10 cellular contexts compared by ENCODE assay signal in genomic region chr10:103612462-103613365, GRCh38.
DNase-seq lines count a peak whose midpoint lies in the region; ATAC-seq and TF ChIP-seq lines count a peak whose summit lies in the region.
"Had no signal": no experiment of that assay in that cellular context is flagged by ENCODE, and none has a peak within 500 bp of the region (broad histone marks: within the 10 kb centered on the region; RNA-seq: fewer than 3 reads in every experiment).

No MANE protein-coding gene starts in this region.

- H3K4me1 ChIP-seq in heart left ventricle (peaks cover 8 to 70% (median 36%) of the 10 kb centered on the region in 12 donors), right atrium auricular region (peaks cover 0 to 36% of the 10 kb centered on the region in 2 donors), mesenchymal stem cell (ENCODE audit: control insufficient read depth, insufficient read depth, low read depth, low read length) (peaks cover 12% of the 10 kb centered on the region)
- H3K4me1 ChIP-seq: A549 had no signal

- no peak overlapping the region for H3K27ac ChIP-seq in heart left ventricle
- H3K27ac ChIP-seq in right atrium auricular region: no peak overlapping the region
- H3K27ac ChIP-seq in mesenchymal stem cell (ENCODE audit: low read length, poor library complexity, severe bottlenecking): no peak overlapping the region
- H3K27ac ChIP-seq: A549 had no signal

- no peak overlapping the region for H3K18ac ChIP-seq in mesenchymal stem cell (ENCODE audit: low read depth in 1 of 2, low read length in 2 of 2)

- H4K91ac ChIP-seq in mesenchymal stem cell (ENCODE audit: low read length): no peak overlapping the region

- H3K9me3 ChIP-seq in heart left ventricle: no peaks in the 10 kb centered on the region
- no peaks in the 10 kb centered on the region for H3K9me3 ChIP-seq in right atrium auricular region
- H3K9me3 ChIP-seq in mesenchymal stem cell (ENCODE audit: control insufficient read depth, low read length): no peaks in the 10 kb centered on the region
- H3K9me3 ChIP-seq: A549 had no signal

- H2AFZ ChIP-seq in mesenchymal stem cell (ENCODE audit: low read depth, low read length): no peak overlapping the region

- no peak for TF ChIP-seq POLR2A in heart left ventricle (IDR thresholded peaks at IDR 0.05)

- H2BK15ac ChIP-seq in mesenchymal stem cell (ENCODE audit: low read depth, poor library complexity, severe bottlenecking): peak overlapping the region; percentile 37

- H3K36me3 ChIP-seq in heart left ventricle (peaks cover 0 to 54% (median 32%) of the 10 kb centered on the region in 9 donors), right atrium auricular region (peaks cover 29% of the 10 kb centered on the region), mesenchymal stem cell (ENCODE audit: control insufficient read depth in 1 of 2, insufficient read depth in 2 of 2, low read depth in 1 of 2, low read length in 2 of 2) (peaks cover 14 to 65% of the 10 kb centered on the region in 2 experiments)

- peak overlapping the region; percentile 24 for H4K8ac ChIP-seq in mesenchymal stem cell (ENCODE audit: low read length)

- 82 to 92% (median 89%) methylated on average over 10 to 17 of the region's 17 CpGs for WGBS in heart left ventricle, 4 donors
- 85% methylated on average over 17 of the region's 17 CpGs for WGBS in mesenchymal stem cell

- no peak overlapping the region for H3K23ac ChIP-seq in mesenchymal stem cell (ENCODE audit: low read length in 2 of 2)

- no peak overlapping the region for H3K4me2 ChIP-seq in mesenchymal stem cell (ENCODE audit: low read length, poor library complexity, severe bottlenecking)
- H3K4me2 ChIP-seq: A549 had no signal

- no peak overlapping the region for H2AK5ac ChIP-seq in mesenchymal stem cell (ENCODE audit: low read length, severe bottlenecking)

- H3K9ac ChIP-seq in mesenchymal stem cell (ENCODE audit: low read length): peak overlapping the region; percentile 58

- no peak overlapping the region for H2BK120ac ChIP-seq in mesenchymal stem cell (ENCODE audit: low read depth, low read length)

- H3K79me1 ChIP-seq in mesenchymal stem cell (replicated peaks; ENCODE audit: low read length, poor library complexity, severe bottlenecking): no peaks in the 10 kb centered on the region

- H2BK5ac ChIP-seq in mesenchymal stem cell (ENCODE audit: low read depth, low read length, poor library complexity, severe bottlenecking): no peak overlapping the region

- peak in 3 of 4 donors; percentile 46 to 56 (median 49) for ATAC-seq in heart left ventricle
- no peak for ATAC-seq in GM18511 (IDR thresholded peaks at IDR 0.05; ENCODE audit: unreplicated experiment)
- ATAC-seq: A549 had no signal

- intact Hi-C loops in heart left ventricle (cut with DNase I): loop anchor here in 2 of 10 donors (5.0 to 10.0 kb wide), 2 partner anchors 65 to 242 kb away; partner anchors contain the start of gene SH3PXD2A (in 1 of the 2)

- DNase-seq in heart left ventricle (peak in 1 of 5 donors; percentile 40), right atrium auricular region (ENCODE audit: low spot score) (no peak), cardiac fibroblast (ENCODE audit: low read depth in 2 of 2) (peak; percentile 78 to 84), mesenchymal stem cell (peak; percentile 80), NCI-H748 (lab: John Stamatoyannopoulos, UW; ENCODE audit: unreplicated experiment) (no peak), T1000 (lab: John Stamatoyannopoulos, UW) (no peak)
- no peak for DNase-seq in stimulated activated CD4-positive, alpha-beta T cell treated with anti-CD3 and anti-CD28 coated beads, Interleukin-2, amount 100 ng/mL, for 24 hours
- DNase-seq: NCI-H2227 treated with DMSO at 0.1 percent for 48 hours had no signal

- H3K4ac ChIP-seq in mesenchymal stem cell (ENCODE audit: low read depth in 1 of 2, low read length in 2 of 2): no peak overlapping the region

- H3K27me3 ChIP-seq in heart left ventricle (no peaks in the 10 kb centered on the region), right atrium auricular region (no peaks in the 10 kb centered on the region), mesenchymal stem cell (ENCODE audit: control insufficient read depth in 1 of 2, insufficient read depth in 1 of 2, low read length in 2 of 2) (no peaks in the 10 kb centered on the region)

- no peak for TF ChIP-seq CTCF in heart left ventricle (IDR thresholded peaks at IDR 0.05)
- no peak for TF ChIP-seq CTCF in right atrium auricular region (IDR thresholded peaks at IDR 0.05)
- TF ChIP-seq CTCF in cardiac fibroblast (IDR thresholded peaks at IDR 0.05; ENCODE audit: low read depth, low read length): peak; percentile 19

- H3K14ac ChIP-seq in mesenchymal stem cell (ENCODE audit: low read length in 2 of 2): no peak overlapping the region

- H3K4me3 ChIP-seq in heart left ventricle: no peak overlapping the region
- H3K4me3 ChIP-seq in right atrium auricular region: no peak overlapping the region
- no peak overlapping the region for H3K4me3 ChIP-seq in cardiac fibroblast (replicated peaks in 1 of 2; ENCODE audit: low read depth in 2 of 2, low read length in 2 of 2)
- no peak overlapping the region for H3K4me3 ChIP-seq in mesenchymal stem cell (ENCODE audit: insufficient read depth in 1 of 2, low read depth in 1 of 2, low read length in 2 of 2)
- H3K4me3 ChIP-seq: A549 had no signal

- peak overlapping the region in 1 of 2 experiments; percentile 22 for H2BK12ac ChIP-seq in mesenchymal stem cell (ENCODE audit: low read length in 2 of 2)

Comparison
In these comparisons a context has a peak if more than half of its experiments do, and no peak if none do; other contexts are left out.
1. DNase-seq: peak in cardiac fibroblast (2 of 2) and mesenchymal stem cell (single experiment); none in right atrium auricular region (single experiment), stimulated activated CD4-positive, alpha-beta T cell treated with anti-CD3 and anti-CD28 coated beads, Interleukin-2, amount 100 ng/mL, for 24 hours (0 of 2), NCI-H748 (single experiment) and T1000 (single experiment).